Comparison of ENCODE assay signal across 14 cellular contexts in the genomic region with DNA sequence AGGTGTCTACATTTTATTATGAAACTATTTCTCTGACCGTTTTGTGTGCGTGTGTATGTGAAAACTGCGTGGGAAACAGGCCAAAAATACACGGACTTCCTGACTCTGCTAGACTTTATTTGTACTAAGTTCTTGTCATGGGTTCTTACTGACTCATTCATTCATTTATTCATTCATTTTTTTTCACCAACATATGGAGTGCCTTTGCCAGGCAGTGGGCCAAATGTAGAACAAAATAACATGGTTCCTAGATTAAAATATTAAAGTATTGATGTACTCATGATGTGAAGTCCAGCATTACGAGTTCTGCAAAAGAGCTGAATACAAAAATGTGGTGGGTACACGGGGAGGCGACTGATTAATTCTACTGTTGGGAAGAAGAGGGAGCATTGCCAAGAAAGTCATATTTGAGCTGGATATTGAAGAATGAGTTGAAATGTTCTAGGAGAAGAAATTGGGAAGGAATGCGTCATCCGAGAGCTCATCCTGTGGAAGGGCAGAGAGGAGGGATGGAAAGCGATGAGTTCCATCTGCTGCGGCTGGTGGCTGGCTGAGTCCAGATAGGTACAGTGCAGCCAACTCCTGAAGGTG. TPM values are rescaled to one million over a fixed set of nuclear protein-coding genes. Genes with fewer than 3 reads are reported as not detected.
A peak's percentile ranks its signal among the peaks of the same experiment; 100 is the strongest.
DNase-seq lines count a peak whose midpoint lies in the region; ATAC-seq and TF ChIP-seq lines count a peak whose summit lies in the region.
"Had no signal": no experiment of that assay in that cellular context is flagged by ENCODE, and none has a peak within 500 bp of the region (broad histone marks: within the 10 kb centered on the region; RNA-seq: fewer than 3 reads in every experiment).

No MANE protein-coding gene starts in this region.

- H3K4me1 ChIP-seq in lung (ENCODE audit: control insufficient read depth in 2 of 2, insufficient read depth in 2 of 2, low read length in 2 of 2) (peaks cover 3% of the 10 kb centered on the region in 2 donors), uterus (no peaks in the 10 kb centered on the region)
- H3K4me1 ChIP-seq: Caco-2, colonic mucosa, suprapubic skin had no signal

- no peak for TF ChIP-seq POLR2A in uterus (IDR thresholded peaks at IDR 0.05)

- 67 to 77% methylated on average over 11 of the region's 11 CpGs for WGBS in lung, 2 donors

- TF ChIP-seq CTCF in lung (IDR thresholded peaks at IDR 0.05; ENCODE audit: control extremely low read depth, extremely low read depth) (no peak), uterus (IDR thresholded peaks at IDR 0.05) (no peak)

- H3K27me3 ChIP-seq in lung (ENCODE audit: control insufficient read depth, insufficient read depth): no peaks in the 10 kb centered on the region
- H3K27me3 ChIP-seq in uterus: no peaks in the 10 kb centered on the region
- H3K27me3 ChIP-seq: colonic mucosa, suprapubic skin had no signal

- ATAC-seq in lung (ENCODE audit: insufficient read depth, low FRiP score) (no peak), GM18520 (IDR thresholded peaks at IDR 0.05; ENCODE audit: unreplicated experiment) (no peak)
- ATAC-seq: natural killer cell treated with Interleukin-12 subunit alpha and Interleukin-12 subunit beta and Interleukin-15 and Interleukin-18, amount 100 ng/mL, for 72 hours had no signal

- H3K36me3 ChIP-seq in lung (ENCODE audit: control insufficient read depth in 2 of 2, insufficient read depth in 2 of 2, low read length in 2 of 2) (no peaks in the 10 kb centered on the region), uterus (no peaks in the 10 kb centered on the region)
- H3K36me3 ChIP-seq: colonic mucosa, suprapubic skin had no signal

- no peaks in the 10 kb centered on the region for H3K9me3 ChIP-seq in lung (ENCODE audit: control insufficient read depth in 2 of 2, insufficient read depth in 1 of 2, low read length in 1 of 2)
- H3K9me3 ChIP-seq in uterus: no peaks in the 10 kb centered on the region
- H3K9me3 ChIP-seq: Caco-2, colonic mucosa, suprapubic skin had no signal

- no peak overlapping the region for H3K4me3 ChIP-seq in lung
- no peak overlapping the region for H3K4me3 ChIP-seq in uterus
- H3K4me3 ChIP-seq: colonic mucosa, smooth muscle cell, suprapubic skin had no signal

- intact Hi-C loops in uterus (cut with DNase I; ENCODE audit: low total_unique reads): no loop called here

- DNase-seq in HT1080 (ENCODE audit: low read depth): peak; percentile 4
- peak; percentile 28 for DNase-seq in cerebellar cortex (ENCODE audit: low spot score)
- no peak for DNase-seq in lung (ENCODE audit: low spot score)
- peak; percentile 39 to 58 for DNase-seq in uterus
- no peak for DNase-seq in activated CD8-positive, alpha-beta memory T cell treated with anti-CD3 and anti-CD28 coated beads for 24 hours
- no peak for DNase-seq in activated effector memory CD4-positive, alpha-beta T cell treated with anti-CD3 and anti-CD28 coated beads, Interleukin-2, amount 50 U/mL, for 16 hours
- DNase-seq: Caco-2, colonic mucosa, NCI-H1092 treated with DMSO at 0.1 percent for 48 hours, NCI-H446 had no signal

- H3K27ac ChIP-seq in lung (ENCODE audit: low read depth in 1 of 2, low read length in 1 of 2): peak overlapping the region; percentile 13 to 16
- peak overlapping the region in 1 of 2 donors; percentile 5 for H3K27ac ChIP-seq in uterus
- H3K27ac ChIP-seq: colonic mucosa, suprapubic skin had no signal

RNA-seq across cellular contexts. Expression of a gene that starts 24.6 kb away (rescaled TPM):
- total RNA-seq in HT1080 (2014; rRNA removed; shearing (Covaris generic)): 0.03 TPM in 1 of 2 replicates, not detected in the other
- polyA plus RNA-seq in HT1080 (2015; cell fraction: cytosol; rRNA removed): not detected in 2 replicates
- 0.05 TPM in 1 of 2 replicates, not detected in the other for polyA plus RNA-seq in HT1080 (2015; cell fraction: nucleus; rRNA removed)
- 10 to 100 TPM in 1 of 2 donors, 1 to 10 TPM in 1; 5.1 to 23.9 TPM for total RNA-seq in lung
- 1 to 10 TPM in 1 of 2 donors, under 1 TPM in 1; 0.90 to 2.2 TPM for polyA plus RNA-seq in lung
- 10 to 100 TPM; 19.4 to 33.0 (median 27.0) TPM for total RNA-seq in uterus
- total RNA-seq: natural killer cell treated with Interleukin-12 subunit alpha and Interleukin-12 subunit beta and Interleukin-15 and Interleukin-18, amount 100 ng/mL, for 72 hours had no signal

Comparison
In these comparisons a context has a peak if more than half of its experiments do, and no peak if none do; other contexts are left out.
1. DNase-seq: peak in HT1080 (single experiment), cerebellar cortex (single experiment) and uterus (2 of 2); none in lung (single experiment), activated CD8-positive, alpha-beta memory T cell treated with anti-CD3 and anti-CD28 coated beads for 24 hours (single experiment) and activated effector memory CD4-positive, alpha-beta T cell treated with anti-CD3 and anti-CD28 coated beads, Interleukin-2, amount 50 U/mL, for 16 hours (single experiment).